ENCODE assay signal across 1 cellular context in the genomic region with DNA sequence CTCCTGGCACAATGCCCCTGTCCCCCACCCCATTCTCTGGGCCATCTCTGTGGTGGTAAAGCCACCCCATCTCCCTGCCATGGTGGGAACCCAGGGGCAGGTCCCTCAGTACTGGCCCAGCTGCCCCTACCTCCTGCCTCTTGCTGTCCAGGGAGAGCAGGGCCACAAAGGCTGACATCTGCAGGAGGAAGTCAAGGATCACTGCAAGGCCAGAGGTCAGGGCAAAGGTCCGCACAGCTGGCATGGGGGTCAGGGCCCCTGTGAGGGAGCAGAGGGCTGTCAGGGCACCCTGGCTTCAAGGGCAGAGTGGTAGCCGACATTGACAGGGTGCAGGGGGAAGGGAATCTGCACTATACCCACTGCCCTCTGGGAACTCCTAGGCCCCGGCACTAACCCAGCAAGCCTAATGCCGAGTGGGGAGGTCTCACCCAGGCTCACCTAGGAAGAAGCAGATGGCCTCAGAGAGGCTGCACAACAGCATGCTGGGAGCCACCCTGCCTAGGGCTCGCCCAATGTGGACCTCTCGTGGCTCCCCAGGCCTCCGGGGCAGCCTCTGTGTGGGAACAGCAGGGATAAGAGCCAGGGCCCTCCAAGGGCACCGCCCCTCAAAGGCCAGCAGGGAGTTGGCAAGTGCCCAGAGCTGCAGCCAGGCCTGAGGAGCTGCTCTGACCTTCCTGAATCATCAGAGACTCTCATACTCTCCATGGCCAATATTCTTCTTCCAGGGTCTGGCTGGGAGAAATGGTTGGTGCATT.
A peak's percentile ranks its signal among the peaks of the same experiment; 100 is the strongest.
TF ChIP-seq lines count a peak whose summit lies in the region.

No MANE protein-coding gene starts in this region.

TF ChIP-seq in HepG2, 621 proteins besides CTCF, POLR2A, EP300 and RAD21:
- no peak for TF ChIP-seq MEIS2 (CRISPR knock-in tag; IDR thresholded peaks at IDR 0.05)
- TF ChIP-seq ZNF253 (CRISPR knock-in tag; IDR thresholded peaks at IDR 0.05; ENCODE audit: borderline replicate concordance) = no peak
- TF ChIP-seq, protein P1, sequence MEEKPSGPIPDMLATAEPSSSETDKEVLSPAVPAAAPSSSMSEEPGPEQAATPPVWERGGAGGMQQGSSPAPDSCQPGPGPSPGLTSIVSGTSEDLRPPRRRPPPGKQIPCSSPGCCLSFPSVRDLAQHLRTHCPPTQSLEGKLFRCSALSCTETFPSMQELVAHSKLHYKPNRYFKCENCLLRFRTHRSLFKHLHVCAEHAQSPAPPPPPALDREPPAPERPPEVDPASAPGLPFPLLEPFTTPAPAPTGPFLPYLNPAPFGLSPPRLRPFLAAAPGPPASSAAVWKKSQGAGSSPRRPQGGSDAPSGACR (CRISPR knock-in tag; IDR thresholded peaks at IDR 0.05) = no peak
- TF ChIP-seq ZIK1 (CRISPR knock-in tag; IDR thresholded peaks at IDR 0.05; ENCODE audit: borderline replicate concordance, low read depth) = no peak
- TF ChIP-seq NR2F6 (IDR thresholded peaks at IDR 0.05) = peak; percentile 23; the same call in 1 of the 2 replicates
- no peak for TF ChIP-seq NR2F6 (CRISPR knock-in tag; IDR thresholded peaks at IDR 0.05)
